In genomic region chr6:148521158-148521557, GRCh38 we compare ENCODE assay signal across 14 cellular contexts.
DNase-seq lines count a peak whose midpoint lies in the region; ATAC-seq and TF ChIP-seq lines count a peak whose summit lies in the region.
"Had no signal": no experiment of that assay in that cellular context is flagged by ENCODE, and none has a peak within 500 bp of the region (broad histone marks: within the 10 kb centered on the region; RNA-seq: fewer than 3 reads in every experiment).

No MANE protein-coding gene starts in this region.

- H4K20me1 ChIP-seq in GM23248 (ENCODE audit: insufficient read depth): no peaks in the 10 kb centered on the region

- no peaks in the 10 kb centered on the region for H3K9me3 ChIP-seq in GM23248 (ENCODE audit: low read depth)
- H3K9me3 ChIP-seq in gastroesophageal sphincter: no peaks in the 10 kb centered on the region
- H3K9me3 ChIP-seq in skeletal muscle tissue (ENCODE audit: control insufficient read depth in 3 of 3, low read length in 3 of 3): no peaks in the 10 kb centered on the region

- no peaks in the 10 kb centered on the region for H3K9me2 ChIP-seq in GM23248 (ENCODE audit: insufficient read depth)

- H3K36me3 ChIP-seq in GM23248 (ENCODE audit: low read depth) (peaks cover 48% of the 10 kb centered on the region), gastroesophageal sphincter (peaks cover 0 to 49% of the 10 kb centered on the region in 2 donors), skeletal muscle tissue (ENCODE audit: control insufficient read depth in 3 of 3, insufficient read depth in 3 of 3, low read length in 3 of 3) (peaks cover 6 to 36% (median 9%) of the 10 kb centered on the region in 3 donors)

- POLR2A ChIA-PET in WTC11 (lab: Charles Lee): no interaction called here
- POLR2A ChIA-PET in activated CD4-positive, alpha-beta memory T cell treated with anti-CD3 and anti-CD28 coated beads, Interleukin-2, amount 10 ng/mL, durations not matched to agents 7 days and 5 days (lab: Charles Lee): no interaction called here

- TF ChIP-seq POLR2A in gastroesophageal sphincter (IDR thresholded peaks at IDR 0.05): no peak

- H2AFZ ChIP-seq in GM23248: no peak overlapping the region

- in situ Hi-C loops in GM23248 (cut with MboI): no loop called here

- H3K27me3 ChIP-seq in GM23248 (replicated peaks; ENCODE audit: insufficient read depth) (no peaks in the 10 kb centered on the region), gastroesophageal sphincter (no peaks in the 10 kb centered on the region), skeletal muscle tissue (ENCODE audit: control insufficient read depth in 3 of 3, insufficient read depth in 3 of 3, low read length in 3 of 3) (no peaks in the 10 kb centered on the region)

- H3K4me3 Mint-ChIP-seq in WTC11: no peak overlapping the region; the same call in 1 of the 2 replicates
- H3K4me3 Mint-ChIP-seq in activated CD4-positive, alpha-beta memory T cell treated with anti-CD3 and anti-CD28 coated beads, Interleukin-2, amount 10 ng/mL, durations not matched to agents 7 days and 5 days: no peak overlapping the region
- H3K4me3 Mint-ChIP-seq: CD4-positive, CD25-positive, alpha-beta regulatory T cell had no signal

- ATAC-seq in WTC11 (peak; percentile 43; the same call in 1 of the 2 replicates), gastroesophageal sphincter (peak; percentile 1), HG02970 (IDR thresholded peaks at IDR 0.05; ENCODE audit: low FRiP score, unreplicated experiment) (no peak), HG02678 (IDR thresholded peaks at IDR 0.05; ENCODE audit: unreplicated experiment) (no peak)

- no peaks in the 10 kb centered on the region for H3K9me3 Mint-ChIP-seq in WTC11
- no peaks in the 10 kb centered on the region for H3K9me3 Mint-ChIP-seq in activated CD4-positive, alpha-beta memory T cell treated with anti-CD3 and anti-CD28 coated beads, Interleukin-2, amount 10 ng/mL, durations not matched to agents 7 days and 5 days

- H3K4me1 Mint-ChIP-seq in WTC11: peaks cover 61% of the 10 kb centered on the region
- H3K4me1 Mint-ChIP-seq in activated CD4-positive, alpha-beta memory T cell treated with anti-CD3 and anti-CD28 coated beads, Interleukin-2, amount 10 ng/mL, durations not matched to agents 7 days and 5 days: peaks cover 24% of the 10 kb centered on the region

- TF ChIP-seq CTCF in WTC11 (IDR thresholded peaks at IDR 0.05) (no peak), gastroesophageal sphincter (IDR thresholded peaks at IDR 0.05) (no peak)

- no peak for TF ChIP-seq EP300 in gastroesophageal sphincter (IDR thresholded peaks at IDR 0.05)

- H3K79me2 ChIP-seq in GM23248 (ENCODE audit: insufficient read depth): peaks cover 63% of the 10 kb centered on the region

- peak overlapping the region; percentile 65 for H3K27ac Mint-ChIP-seq in WTC11
- no peak overlapping the region for H3K27ac Mint-ChIP-seq in activated CD4-positive, alpha-beta memory T cell treated with anti-CD3 and anti-CD28 coated beads, Interleukin-2, amount 10 ng/mL, durations not matched to agents 7 days and 5 days
- H3K27ac Mint-ChIP-seq: CD4-positive, CD25-positive, alpha-beta regulatory T cell had no signal

- H3K9ac ChIP-seq in GM23248 (peak overlapping the region; percentile 93), skeletal muscle tissue (ENCODE audit: low read depth in 1 of 3, low read length in 3 of 3) (peak overlapping the region in 1 of 3 donors; percentile 17)

- peak overlapping the region; percentile 57 for H3K4me2 ChIP-seq in GM23248 (ENCODE audit: unreplicated experiment)

- CTCF ChIA-PET in WTC11 (lab: Charles Lee): no interaction called here
- CTCF ChIA-PET in activated CD4-positive, alpha-beta memory T cell treated with anti-CD3 and anti-CD28 coated beads, Interleukin-2, amount 10 ng/mL, durations not matched to agents 7 days and 5 days (lab: Charles Lee): no interaction called here

- WGBS in GM23248 (ENCODE audit: low coverage in 1 of 2, low lambda C conversion rate in 2 of 2, missing lambda C conversion rate in 2 of 2), 2 experiments: 3 to 7% methylated on average over 5 of the region's 5 CpGs
- WGBS in gastroesophageal sphincter (ENCODE audit: low coverage in 1 of 2), 2 donors: 20 to 39% methylated on average over 5 of the region's 5 CpGs

- no peaks in the 10 kb centered on the region for H3K27me3 Mint-ChIP-seq in WTC11 (ENCODE audit: low read depth)
- H3K27me3 Mint-ChIP-seq in activated CD4-positive, alpha-beta memory T cell treated with anti-CD3 and anti-CD28 coated beads, Interleukin-2, amount 10 ng/mL, durations not matched to agents 7 days and 5 days: peaks cover 3% of the 10 kb centered on the region

- H3F3A ChIP-seq in GM23248 (ENCODE audit: insufficient read depth): peaks cover 72% of the 10 kb centered on the region

- H3K4me3 ChIP-seq in GM23248 (peak overlapping the region; percentile 1; the same call in 1 of the 2 replicates), gastroesophageal sphincter (no peak overlapping the region), skeletal muscle tissue (ENCODE audit: low read length in 3 of 3) (no peak overlapping the region)

- peaks cover 37% of the 10 kb centered on the region for H3K36me3 Mint-ChIP-seq in WTC11
- H3K36me3 Mint-ChIP-seq in activated CD4-positive, alpha-beta memory T cell treated with anti-CD3 and anti-CD28 coated beads, Interleukin-2, amount 10 ng/mL, durations not matched to agents 7 days and 5 days (ENCODE audit: low read depth): no peaks in the 10 kb centered on the region
- H3K36me3 Mint-ChIP-seq: CD4-positive, CD25-positive, alpha-beta regulatory T cell had no signal

- H3K27ac ChIP-seq in GM23248 (peak overlapping the region; percentile 100), gastroesophageal sphincter (peak overlapping the region; percentile 26 to 82 (median 52)), skeletal muscle tissue (ENCODE audit: low read depth, low read length) (peak overlapping the region; percentile 15)
- H3K27ac ChIP-seq: RWPE1 had no signal

- peaks cover 76% of the 10 kb centered on the region for H3K4me1 ChIP-seq in GM23248 (ENCODE audit: insufficient read depth)
- H3K4me1 ChIP-seq in gastroesophageal sphincter: peaks cover 6 to 100% (median 14%) of the 10 kb centered on the region in 3 donors
- peaks cover 14 to 54% (median 50%) of the 10 kb centered on the region in 3 donors for H3K4me1 ChIP-seq in skeletal muscle tissue (ENCODE audit: control insufficient read depth in 3 of 3, insufficient read depth in 3 of 3, low read length in 3 of 3)

- DNase-seq in GM23248 (peak; percentile 37), WTC11 (ENCODE audit: low spot score) (no peak), KG1 (lab: John Stamatoyannopoulos, UW) (no peak)
- DNase-seq in activated CD4-positive, alpha-beta memory T cell treated with anti-CD3 and anti-CD28 coated beads, Interleukin-2, amount 10 ng/mL, durations not matched to agents 7 days and 5 days: no peak
- DNase-seq: GOT3; Kasumi-1; NCI-H2171; stimulated activated naive CD8-positive, alpha-beta T cell treated with anti-CD3 and anti-CD28 coated beads, Interleukin-15, Interleukin-2, amounts not matched to agents 100 U/mL and 50 U/mL, for 24 hours had no signal

TF ChIP-seq in WTC11, 78 proteins besides CTCF, POLR2A, EP300 and RAD21 (continues in another document):
- no peak for TF ChIP-seq NR2C2 (CRISPR knock-in tag; IDR thresholded peaks at IDR 0.05)
- no peak for TF ChIP-seq NFYB (CRISPR knock-in tag; conservative IDR thresholded peaks at IDR 0.05; ENCODE audit: low read depth)
- no peak for TF ChIP-seq AR (CRISPR knock-in tag; IDR thresholded peaks at IDR 0.05)

Comparison
In these comparisons a context has a peak if more than half of its experiments do, and no peak if none do; other contexts are left out.
1. H3K27ac ChIP-seq: peak in every context shown above with its lines; median percentile 100 in GM23248; 52 in gastroesophageal sphincter; 15 in skeletal muscle tissue.
2. ATAC-seq: peak in WTC11 (single experiment) and gastroesophageal sphincter (single experiment); none in HG02970 (single experiment) and HG02678 (single experiment).